ENCODE assay signal across 19 cellular contexts in the genomic region with DNA sequence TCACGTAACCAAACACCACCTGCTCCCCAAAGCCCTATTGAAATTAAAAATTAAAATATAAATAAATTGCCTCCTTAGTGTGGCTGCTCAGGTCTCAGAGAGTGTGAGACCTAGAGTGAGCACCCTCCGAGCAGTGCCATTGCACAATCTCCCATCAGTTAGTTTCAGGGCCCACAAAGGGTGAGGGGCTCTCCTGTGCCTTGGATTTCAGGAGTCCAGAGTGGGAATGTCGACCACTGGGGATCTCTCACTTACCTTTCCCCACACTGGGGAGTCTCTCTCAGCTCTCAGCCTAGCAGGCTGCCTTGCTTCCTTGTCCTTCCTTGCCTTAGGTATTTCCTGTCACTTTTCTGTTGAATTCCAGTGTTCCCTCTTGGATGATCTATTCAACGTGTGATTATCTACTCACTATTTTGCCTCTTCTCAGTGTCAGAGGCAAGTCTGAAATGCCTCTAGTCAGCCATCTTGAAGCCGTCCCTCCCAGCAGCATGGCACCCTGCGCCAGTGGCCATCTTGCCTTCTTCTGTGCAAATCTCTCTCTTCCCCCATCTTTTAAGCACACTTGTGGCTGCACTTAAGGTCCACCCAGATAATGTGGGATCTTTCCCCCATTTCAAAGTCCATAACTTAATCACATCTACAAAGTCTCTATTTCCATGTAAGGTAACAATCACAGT.
DNase-seq lines count a peak whose midpoint lies in the region; ATAC-seq and TF ChIP-seq lines count a peak whose summit lies in the region.
"Had no signal": no experiment of that assay in that cellular context is flagged by ENCODE, and none has a peak within 500 bp of the region (broad histone marks: within the 10 kb centered on the region; RNA-seq: fewer than 3 reads in every experiment).

No MANE protein-coding gene starts in this region.

- H3K4me3 ChIP-seq in IMR-90 (ENCODE audit: insufficient read depth, low read depth, low read length) (no peak overlapping the region), endodermal cell (ENCODE audit: low read length) (no peak overlapping the region), spleen (no peak overlapping the region), sigmoid colon (no peak overlapping the region)

- no peak overlapping the region for H2AFZ ChIP-seq in IMR-90 (replicated peaks; ENCODE audit: low read length, poor library complexity)

- POLR2A ChIA-PET in IMR-90 (lab: Charles Lee; ENCODE audit: unreplicated experiment), result no interaction called here

- no peaks in the 10 kb centered on the region; a peak in 1 of 4 replicates for H3K79me1 ChIP-seq in IMR-90 (ENCODE audit: low read depth in 1 of 2, low read length in 2 of 2)

- H3K9me3 ChIP-seq in IMR-90 (ENCODE audit: control insufficient read depth, insufficient read depth, low read length), result peaks cover 2% of the 10 kb centered on the region; the same call in 1 of the 2 replicates
- peaks cover 9% of the 10 kb centered on the region for H3K9me3 ChIP-seq in endodermal cell (ENCODE audit: control insufficient read depth, low read length)
- H3K9me3 ChIP-seq in spleen, result peaks cover 0 to 40% (median 22%) of the 10 kb centered on the region in 8 donors
- H3K9me3 ChIP-seq in sigmoid colon, result peaks cover 0 to 6% (median 0%) of the 10 kb centered on the region in 4 donors

- no peak overlapping the region for H3K4me2 ChIP-seq in IMR-90 (ENCODE audit: low read depth, low read length)
- H3K4me2 ChIP-seq: KMS-11 had no signal

- H3K9ac ChIP-seq in IMR-90 (ENCODE audit: low read depth, low read length), result no peak overlapping the region
- no peak overlapping the region for H3K9ac ChIP-seq in endodermal cell (ENCODE audit: extremely low read depth, low read length, poor library complexity, severe bottlenecking)
- H3K9ac ChIP-seq: KMS-11 had no signal

- H3K4ac ChIP-seq in IMR-90 (ENCODE audit: low read depth, low read length), result no peak overlapping the region

- H2AK9ac ChIP-seq in IMR-90 (replicated peaks; ENCODE audit: low read depth, low read length, poor library complexity), result no peak overlapping the region

- no peak for TF ChIP-seq RAD21 in IMR-90 (IDR thresholded peaks at IDR 0.05; ENCODE audit: low read length)

- BruUV-seq in IMR-90 (replicated peaks; lab: Mats Ljungman, UMichigan), result no TSS peak

- in situ Hi-C loops in IMR-90 (cut with MboI; ENCODE audit: low sequenced_read_pairs), result no loop called here

- WGBS in IMR-90 (ENCODE audit: extremely low coverage in 2 of 2, insufficient read length in 1 of 2), 2 experiments, result no CpG with 5 or more reads among the region's 6 CpGs
- 90 to 97% methylated on average over 4 to 6 of the region's 6 CpGs for WGBS in endodermal cell (ENCODE audit: insufficient coverage in 1 of 2, insufficient read length in 1 of 2), 2 experiments
- WGBS in spleen, 5 donors, result 82 to 90% (median 89%) methylated on average over 6 of the region's 6 CpGs
- WGBS in sigmoid colon, 2 donors, result 93 to 94% methylated on average over 6 of the region's 6 CpGs

- no peak overlapping the region for H3K4me3 Mint-ChIP-seq in endodermal cell
- H3K4me3 Mint-ChIP-seq: HFFc6 had no signal

- no peaks in the 10 kb centered on the region for H3K36me3 Mint-ChIP-seq in endodermal cell (ENCODE audit: low read depth)

- H2BK120ac ChIP-seq in IMR-90 (ENCODE audit: low read depth, low read length), result no peak overlapping the region

- no peak overlapping the region for H2BK15ac ChIP-seq in IMR-90 (ENCODE audit: low read depth, low read length)

- no peaks in the 10 kb centered on the region for H3K4me1 Mint-ChIP-seq in endodermal cell

- TF ChIP-seq CTCF in IMR-90 (conservative IDR thresholded peaks at IDR 0.05; ENCODE audit: low read depth, low read length) (no peak), endodermal cell (conservative IDR thresholded peaks at IDR 0.05) (no peak), spleen (IDR thresholded peaks at IDR 0.05 in 8 of 11, conservative IDR thresholded peaks at IDR 0.05 in 3 of 11) (no peak), sigmoid colon (IDR thresholded peaks at IDR 0.05) (no peak)

- H3K36me3 ChIP-seq in IMR-90 (ENCODE audit: control insufficient read depth, insufficient read depth, low read length) (peaks cover 9% of the 10 kb centered on the region; the same call in 1 of the 2 replicates), endodermal cell (ENCODE audit: control insufficient read depth, insufficient read depth, low read length) (no peaks in the 10 kb centered on the region), spleen (peaks cover 0 to 69% (median 19%) of the 10 kb centered on the region in 6 donors), sigmoid colon (peaks cover 0 to 20% (median 0%) of the 10 kb centered on the region in 4 donors)

- H4K20me1 ChIP-seq in IMR-90 (ENCODE audit: insufficient read depth, low read length), result no peaks in the 10 kb centered on the region

- TF ChIP-seq EP300 in sigmoid colon (IDR thresholded peaks at IDR 0.05), result no peak

- intact Hi-C loops in IMR-90 (cut with micrococcal nuclease), result no loop called here
- intact Hi-C loops in spleen (cut with DNase I; ENCODE audit: low total_unique reads), result no loop called here
- intact Hi-C loops in sigmoid colon (cut with DNase I), result no loop called here

- peak; percentile 1 for DNase-seq in ELF-1 (ENCODE audit: low read depth, low spot score)
- DNase-seq in IMR-90, result no peak
- peak; percentile 7 for DNase-seq in endodermal cell
- DNase-seq in spleen, result peak; percentile 20
- DNase-seq in sigmoid colon, result no peak
- no peak for DNase-seq in stimulated activated naive CD4-positive, alpha-beta T cell (lab: John Stamatoyannopoulos, UW)
- DNase-seq: ACHN, GDM1, HFFc6, MV-4-11, NCI-H1417 treated with DMSO at 0.1 percent for 48 hours, NCI-H187 treated with DMSO at 0.1 percent for 48 hours, NCI-H345, NCI-H526, PC-3 had no signal

- H3K9me1 ChIP-seq in IMR-90 (ENCODE audit: insufficient read depth, low read length), result no peaks in the 10 kb centered on the region

- H4K91ac ChIP-seq in IMR-90 (ENCODE audit: insufficient read depth, low read depth, low read length), result no peak overlapping the region

- no peaks in the 10 kb centered on the region for H3K27me3 ChIP-seq in IMR-90 (ENCODE audit: control insufficient read depth, insufficient read depth, low read length)
- no peaks in the 10 kb centered on the region for H3K27me3 ChIP-seq in endodermal cell (ENCODE audit: control insufficient read depth, insufficient read depth, low read length, poor library complexity, severe bottlenecking)
- no peaks in the 10 kb centered on the region for H3K27me3 ChIP-seq in spleen (replicated peaks in 1 of 7)
- H3K27me3 ChIP-seq in sigmoid colon, result no peaks in the 10 kb centered on the region

- TF ChIP-seq POLR2A in IMR-90 (IDR thresholded peaks at IDR 0.05; ENCODE audit: low read depth, low read length) (no peak), spleen (IDR thresholded peaks at IDR 0.05) (no peak), sigmoid colon (IDR thresholded peaks at IDR 0.05) (no peak)

- no peak for ATAC-seq in IMR-90 (ENCODE audit: low read depth)
- ATAC-seq in HG02885 (IDR thresholded peaks at IDR 0.05; ENCODE audit: poor library complexity, unreplicated experiment), result no peak
- ATAC-seq: PC-3 had no signal

- no peak overlapping the region for H4K5ac ChIP-seq in IMR-90 (ENCODE audit: low read depth, low read length)

- peaks cover 5% of the 10 kb centered on the region for H3K9me3 Mint-ChIP-seq in endodermal cell

- H3K18ac ChIP-seq in IMR-90 (ENCODE audit: low read depth, low read length), result no peak overlapping the region

- dilution Hi-C loops in IMR-90 (cut with HindIII; ENCODE audit: low sequenced_read_pairs, unreplicated experiment), result no loop called here

- H2AK5ac ChIP-seq in IMR-90 (ENCODE audit: low read depth, low read length), result no peak overlapping the region

- H3K4me1 ChIP-seq in IMR-90 (ENCODE audit: control insufficient read depth, insufficient read depth, low read length), result no peaks in the 10 kb centered on the region
- H3K4me1 ChIP-seq in endodermal cell (ENCODE audit: control insufficient read depth, insufficient read depth, low read length), result no peaks in the 10 kb centered on the region
- peaks cover 0 to 12% (median 7%) of the 10 kb centered on the region in 6 donors for H3K4me1 ChIP-seq in spleen
- no peaks in the 10 kb centered on the region for H3K4me1 ChIP-seq in sigmoid colon

- H4K8ac ChIP-seq in IMR-90 (ENCODE audit: low read depth in 2 of 2, low read length in 2 of 2), result no peak overlapping the region

- H2BK20ac ChIP-seq in IMR-90 (ENCODE audit: low read depth, low read length), result no peak overlapping the region

- CTCF ChIA-PET in IMR-90 (lab: Yijun Ruan, JAX), result no interaction called here

- no peak overlapping the region for H3K27ac Mint-ChIP-seq in endodermal cell
- H3K27ac Mint-ChIP-seq: HFFc6 had no signal

- H3K56ac ChIP-seq in IMR-90 (ENCODE audit: extremely low read depth, insufficient read depth, low read length), result no peak overlapping the region

- no peaks in the 10 kb centered on the region for H3K27me3 Mint-ChIP-seq in endodermal cell (ENCODE audit: insufficient read depth)

- H3K27ac ChIP-seq in IMR-90 (ENCODE audit: insufficient read depth, low read length) (no peak overlapping the region), endodermal cell (ENCODE audit: low read depth, low read length) (no peak overlapping the region), spleen (no peak overlapping the region), sigmoid colon (no peak overlapping the region)
- H3K27ac ChIP-seq: C4-2B, KMS-11, RWPE1 had no signal

- no peak overlapping the region for H3K23ac ChIP-seq in IMR-90 (ENCODE audit: low read depth, low read length)

- no peak overlapping the region for H2BK5ac ChIP-seq in IMR-90 (ENCODE audit: low read depth, low read length, poor library complexity, severe bottlenecking)

- H3K14ac ChIP-seq in IMR-90 (replicated peaks; ENCODE audit: low read depth, low read length), result no peak overlapping the region

TF ChIP-seq in IMR-90, 13 proteins besides CTCF, POLR2A, EP300 and RAD21:
- TF ChIP-seq SMC3 (IDR thresholded peaks at IDR 0.05; ENCODE audit: low read depth, low read length) (no peak), CHD1 (IDR thresholded peaks at IDR 0.05; ENCODE audit: low read depth, low read length) (no peak), CEBPB (IDR thresholded peaks at IDR 0.05; ENCODE audit: low read depth, low read length) (peak; percentile 46)
TF ChIP-seq in IMR-90: peak in this region for 1.

Comparison
In these comparisons a context has a peak if more than half of its experiments do, and no peak if none do; other contexts are left out.
1. DNase-seq: peak in ELF-1 (single experiment), endodermal cell (single experiment) and spleen (single experiment); none in IMR-90 (single experiment), sigmoid colon (single experiment) and stimulated activated naive CD4-positive, alpha-beta T cell (0 of 6).